26 cellular contexts compared by ENCODE assay signal in the genomic region with DNA sequence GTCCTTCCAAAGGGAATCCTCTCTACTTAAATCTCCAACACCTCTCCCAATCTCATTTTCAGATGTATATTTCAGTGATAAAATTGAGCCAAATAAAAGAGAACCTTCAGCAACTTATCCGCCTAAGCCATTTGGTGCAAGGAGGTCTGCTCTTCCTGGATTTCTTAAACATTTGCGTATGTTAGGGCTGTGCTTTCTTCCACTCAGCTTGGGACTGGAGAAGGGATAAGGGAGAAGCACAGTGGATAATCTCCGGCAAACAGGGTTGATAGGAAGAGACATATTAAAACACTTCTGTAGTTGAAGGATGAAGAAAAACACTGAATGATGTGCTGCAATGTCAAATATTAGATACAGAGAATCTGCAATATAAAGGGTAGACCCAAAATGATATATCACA.
"Had no signal": no experiment of that assay in that cellular context is flagged by ENCODE, and none has a peak within 500 bp of the region (broad histone marks: within the 10 kb centered on the region; RNA-seq: fewer than 3 reads in every experiment).

No MANE protein-coding gene starts in this region.

- H3K27ac Mint-ChIP-seq: naive thymus-derived CD8-positive, alpha-beta T cell; natural killer cell treated with Interleukin-12 subunit alpha and Interleukin-12 subunit beta and Interleukin-15 and Interleukin-18, amount 100 ng/mL, for 72 hours; nephron progenitor cell; stimulated activated effector memory CD8-positive, alpha-beta T cell treated with anti-CD3 and anti-CD28 coated beads, Interleukin-12 subunit alpha, Interleukin-12 subunit beta, amount 100 ng/mL, for 72 hours; stimulated activated naive B cell treated with anti-CD40 and anti-IgM and Interleukin-4, amounts not matched to agents 10 μg/mL and 1 μg/mL and 100 μg/mL, for 72 hours; stimulated activated naive CD8-positive, alpha-beta T cell treated with anti-CD3 and anti-CD28 coated beads, Interleukin-15, Interleukin-2, amounts not matched to agents 100 ng/mL and 50 ng/mL, for 24 hours had no signal

- H3K4me1 ChIP-seq: pancreas, prostate gland, right lobe of liver, sigmoid colon, stomach, thyroid gland, tibial nerve, upper lobe of left lung, vagina had no signal

- H3K9me3 ChIP-seq: pancreas, prostate gland, right lobe of liver, sigmoid colon, stomach, thoracic aorta, thyroid gland, upper lobe of left lung, vagina had no signal

- H3K27ac ChIP-seq: pancreas, prostate gland, right lobe of liver, sigmoid colon, stomach, thoracic aorta, thyroid gland, tibial nerve, upper lobe of left lung, vagina had no signal

- ATAC-seq: naive thymus-derived CD8-positive, alpha-beta T cell; natural killer cell treated with Interleukin-12 subunit alpha and Interleukin-12 subunit beta and Interleukin-15 and Interleukin-18, amount 100 ng/mL, for 72 hours; pancreas; right cardiac atrium; right lobe of liver; stimulated activated effector memory CD8-positive, alpha-beta T cell treated with anti-CD3 and anti-CD28 coated beads, Interleukin-12 subunit alpha, Interleukin-12 subunit beta, amount 100 ng/mL, for 72 hours; stimulated activated naive B cell treated with anti-CD40 and anti-IgM and Interleukin-4, amounts not matched to agents 10 μg/mL and 1 μg/mL and 100 μg/mL, for 72 hours had no signal

- H3K36me3 ChIP-seq: pancreas, prostate gland, right lobe of liver, sigmoid colon, stomach, thoracic aorta, thyroid gland, tibial nerve, upper lobe of left lung, vagina had no signal

- H3K4me3 ChIP-seq: pancreas, prostate gland, right lobe of liver, sigmoid colon, stomach, thoracic aorta, thyroid gland, tibial nerve, upper lobe of left lung, vagina had no signal

- H3K4me1 Mint-ChIP-seq: naive thymus-derived CD8-positive, alpha-beta T cell; nephron progenitor cell; neural crest cell; stimulated activated effector memory CD8-positive, alpha-beta T cell treated with anti-CD3 and anti-CD28 coated beads, Interleukin-12 subunit alpha, Interleukin-12 subunit beta, amount 100 ng/mL, for 72 hours; stimulated activated naive B cell treated with anti-CD40 and anti-IgM and Interleukin-4, amounts not matched to agents 10 μg/mL and 1 μg/mL and 100 μg/mL, for 72 hours had no signal

- H3K27me3 ChIP-seq: pancreas, right lobe of liver, sigmoid colon, stomach, thyroid gland, tibial nerve, upper lobe of left lung, vagina had no signal

- H3K4me3 Mint-ChIP-seq: naive thymus-derived CD8-positive, alpha-beta T cell; natural killer cell treated with Interleukin-12 subunit alpha and Interleukin-12 subunit beta and Interleukin-15 and Interleukin-18, amount 100 ng/mL, for 72 hours; nephron progenitor cell; neural crest cell; stimulated activated effector memory CD8-positive, alpha-beta T cell treated with anti-CD3 and anti-CD28 coated beads, Interleukin-12 subunit alpha, Interleukin-12 subunit beta, amount 100 ng/mL, for 72 hours; stimulated activated naive B cell treated with anti-CD40 and anti-IgM and Interleukin-4, amounts not matched to agents 10 μg/mL and 1 μg/mL and 100 μg/mL, for 72 hours; stimulated activated naive CD8-positive, alpha-beta T cell treated with anti-CD3 and anti-CD28 coated beads, Interleukin-15, Interleukin-2, amounts not matched to agents 100 ng/mL and 50 ng/mL, for 24 hours had no signal

- H3K36me3 Mint-ChIP-seq: naive thymus-derived CD8-positive, alpha-beta T cell; natural killer cell treated with Interleukin-12 subunit alpha and Interleukin-12 subunit beta and Interleukin-15 and Interleukin-18, amount 100 ng/mL, for 72 hours; stimulated activated effector memory CD8-positive, alpha-beta T cell treated with anti-CD3 and anti-CD28 coated beads, Interleukin-12 subunit alpha, Interleukin-12 subunit beta, amount 100 ng/mL, for 72 hours; stimulated activated naive B cell treated with anti-CD40 and anti-IgM and Interleukin-4, amounts not matched to agents 10 μg/mL and 1 μg/mL and 100 μg/mL, for 72 hours had no signal

- DNase-seq: naive thymus-derived CD8-positive, alpha-beta T cell; nephron progenitor cell; occipital lobe; pancreas; right cardiac atrium; right lobe of liver; sigmoid colon; small intestine; stimulated activated CD4-positive, alpha-beta T cell treated with anti-CD3 and anti-CD28 coated beads, Interleukin-15, amount 100 ng/mL, for 24 hours; stimulated activated CD4-positive, alpha-beta T cell treated with anti-CD3 and anti-CD28 coated beads, Interleukin-2, amount 100 ng/mL, for 24 hours; stimulated activated CD4-positive, alpha-beta T cell treated with anti-CD3 and anti-CD28 coated beads, Interleukin-2, amount 100 ng/mL, for 48 hours; stimulated activated CD4-positive, alpha-beta T cell treated with anti-CD3 and anti-CD28 coated beads, Interleukin-4, amount 100 ng/mL, for 24 hours; stimulated activated naive B cell treated with anti-CD40 and anti-IgM and Interleukin-4, amounts not matched to agents 10 μg/mL and 1 μg/mL and 100 μg/mL, for 72 hours; stimulated activated naive CD4-positive, alpha-beta T cell treated with Interleukin-2 at 50 U/mL for 16 hours; stomach; thyroid gland; trophoblast cell; upper lobe of left lung had no signal

- H3K27me3 Mint-ChIP-seq: naive thymus-derived CD8-positive, alpha-beta T cell; natural killer cell treated with Interleukin-12 subunit alpha and Interleukin-12 subunit beta and Interleukin-15 and Interleukin-18, amount 100 ng/mL, for 72 hours; stimulated activated naive B cell treated with anti-CD40 and anti-IgM and Interleukin-4, amounts not matched to agents 10 μg/mL and 1 μg/mL and 100 μg/mL, for 72 hours; stimulated activated naive CD8-positive, alpha-beta T cell treated with anti-CD3 and anti-CD28 coated beads, Interleukin-15, Interleukin-2, amounts not matched to agents 100 ng/mL and 50 ng/mL, for 24 hours had no signal
